Comparison of ENCODE assay signal across 9 cellular contexts in genomic region chr9:115209601-115210306, GRCh38.
A peak's percentile ranks its signal among the peaks of the same experiment; 100 is the strongest.
DNase-seq lines count a peak whose midpoint lies in the region; ATAC-seq and TF ChIP-seq lines count a peak whose summit lies in the region.
"Had no signal": no experiment of that assay in that cellular context is flagged by ENCODE, and none has a peak within 500 bp of the region (broad histone marks: within the 10 kb centered on the region; RNA-seq: fewer than 3 reads in every experiment).

No MANE protein-coding gene starts in this region.

- H3K18ac ChIP-seq in mesenchymal stem cell (ENCODE audit: low read depth in 1 of 2, low read length in 2 of 2), result no peak overlapping the region

- H3K4me2 ChIP-seq in mesenchymal stem cell (ENCODE audit: low read length, poor library complexity, severe bottlenecking), result no peak overlapping the region

- no peaks in the 10 kb centered on the region for H3K36me3 Mint-ChIP-seq in activated naive CD4-positive, alpha-beta T cell treated with anti-CD3 and anti-CD28 coated beads for 36 hours (ENCODE audit: low read depth)
- H3K36me3 Mint-ChIP-seq in T-helper 17 cell (ENCODE audit: low read depth), result no peaks in the 10 kb centered on the region
- H3K36me3 Mint-ChIP-seq in stimulated activated effector memory CD8-positive, alpha-beta T cell treated with anti-CD3 and anti-CD28 coated beads, Interleukin-12 subunit alpha, Interleukin-12 subunit beta, amount 100 ng/mL, for 72 hours, result no peaks in the 10 kb centered on the region

- CTCF ChIA-PET in activated naive CD4-positive, alpha-beta T cell treated with anti-CD3 and anti-CD28 coated beads for 36 hours (lab: Charles Lee), result no interaction called here

- no peak for TF ChIP-seq CTCF in uterus (IDR thresholded peaks at IDR 0.05)

- H3K9ac ChIP-seq in mesenchymal stem cell (ENCODE audit: low read length), result no peak overlapping the region

- no peak overlapping the region for H2BK120ac ChIP-seq in mesenchymal stem cell (ENCODE audit: low read depth, low read length)

- H3K27me3 ChIP-seq in uterus (no peaks in the 10 kb centered on the region), mesenchymal stem cell (ENCODE audit: control insufficient read depth in 1 of 2, insufficient read depth in 1 of 2, low read length in 2 of 2) (no peaks in the 10 kb centered on the region)

- H3K9me3 ChIP-seq in T-helper 17 cell (ENCODE audit: control insufficient read depth, low read length, poor library complexity, severe bottlenecking) (no peaks in the 10 kb centered on the region), uterus (no peaks in the 10 kb centered on the region), mesenchymal stem cell (ENCODE audit: control insufficient read depth, low read length) (no peaks in the 10 kb centered on the region)

- peaks cover 15% of the 10 kb centered on the region for H3K4me1 Mint-ChIP-seq in activated naive CD4-positive, alpha-beta T cell treated with anti-CD3 and anti-CD28 coated beads for 36 hours (ENCODE audit: low read depth)
- no peaks in the 10 kb centered on the region for H3K4me1 Mint-ChIP-seq in T-helper 17 cell
- peaks cover 18% of the 10 kb centered on the region for H3K4me1 Mint-ChIP-seq in stimulated activated effector memory CD8-positive, alpha-beta T cell treated with anti-CD3 and anti-CD28 coated beads, Interleukin-12 subunit alpha, Interleukin-12 subunit beta, amount 100 ng/mL, for 72 hours

- no peak overlapping the region for H3K23ac ChIP-seq in mesenchymal stem cell (ENCODE audit: low read length in 2 of 2)

- no peaks in the 10 kb centered on the region for H3K9me3 Mint-ChIP-seq in activated naive CD4-positive, alpha-beta T cell treated with anti-CD3 and anti-CD28 coated beads for 36 hours
- H3K9me3 Mint-ChIP-seq in stimulated activated effector memory CD8-positive, alpha-beta T cell treated with anti-CD3 and anti-CD28 coated beads, Interleukin-12 subunit alpha, Interleukin-12 subunit beta, amount 100 ng/mL, for 72 hours, result no peaks in the 10 kb centered on the region
- H3K9me3 Mint-ChIP-seq: dendritic cell treated with granulocyte-macrophage colony-stimulating factor and Interleukin-4, amounts not matched to agents 40 ng/mL and 50 ng/mL, for 4 days had no signal

- H2AK5ac ChIP-seq in mesenchymal stem cell (ENCODE audit: low read length, severe bottlenecking), result no peak overlapping the region

- ATAC-seq in HG02852 (IDR thresholded peaks at IDR 0.05; ENCODE audit: unreplicated experiment), result peak; percentile 58
- no peak for ATAC-seq in T-helper 17 cell
- ATAC-seq in stimulated activated effector memory CD8-positive, alpha-beta T cell treated with anti-CD3 and anti-CD28 coated beads, Interleukin-12 subunit alpha, Interleukin-12 subunit beta, amount 100 ng/mL, for 72 hours, result peak; percentile 94

- H3K27ac ChIP-seq in uterus (peak overlapping the region in 1 of 2 donors; percentile 49), mesenchymal stem cell (ENCODE audit: low read length, poor library complexity, severe bottlenecking) (no peak overlapping the region)

- H3K4ac ChIP-seq in mesenchymal stem cell (ENCODE audit: low read depth in 1 of 2, low read length in 2 of 2), result no peak overlapping the region

- peaks cover 31% of the 10 kb centered on the region for H3K27me3 Mint-ChIP-seq in activated naive CD4-positive, alpha-beta T cell treated with anti-CD3 and anti-CD28 coated beads for 36 hours (ENCODE audit: low read depth)
- peaks cover 88% of the 10 kb centered on the region for H3K27me3 Mint-ChIP-seq in T-helper 17 cell

- H3K36me3 ChIP-seq in uterus (no peaks in the 10 kb centered on the region), mesenchymal stem cell (ENCODE audit: control insufficient read depth in 1 of 2, insufficient read depth in 2 of 2, low read depth in 1 of 2, low read length in 2 of 2) (no peaks in the 10 kb centered on the region)

- H3K4me3 ChIP-seq in uterus, result no peak overlapping the region
- no peak overlapping the region for H3K4me3 ChIP-seq in mesenchymal stem cell (ENCODE audit: insufficient read depth in 1 of 2, low read depth in 1 of 2, low read length in 2 of 2)

- no peak for TF ChIP-seq POLR2A in uterus (IDR thresholded peaks at IDR 0.05)

- no peak overlapping the region for H4K91ac ChIP-seq in mesenchymal stem cell (ENCODE audit: low read length)

- DNase-seq in activated naive CD4-positive, alpha-beta T cell treated with anti-CD3 and anti-CD28 coated beads for 36 hours, result peak; percentile 39
- DNase-seq in activated naive CD4-positive, alpha-beta T cell (lab: John Stamatoyannopoulos, UW), result no peak
- DNase-seq in T-helper 17 cell, result no peak
- no peak for DNase-seq in stimulated activated effector memory CD8-positive, alpha-beta T cell treated with anti-CD3 and anti-CD28 coated beads, Interleukin-12 subunit alpha, Interleukin-12 subunit beta, amount 100 ng/mL, for 72 hours (ENCODE audit: low spot score in 2 of 2)
- DNase-seq in uterus, result no peak
- no peak for DNase-seq in mesenchymal stem cell
- DNase-seq in NCI-H524 (lab: John Stamatoyannopoulos, UW), result no peak

- WGBS in mesenchymal stem cell, result 33% methylated on average over 2 of the region's 2 CpGs

- no peak overlapping the region for H2BK5ac ChIP-seq in mesenchymal stem cell (ENCODE audit: low read depth, low read length, poor library complexity, severe bottlenecking)

- intact Hi-C loops in activated naive CD4-positive, alpha-beta T cell treated with anti-CD3 and anti-CD28 coated beads for 36 hours (cut with micrococcal nuclease), result loop anchor here (2.0 to 10.0 kb wide), 4 partner anchors 172 to 513 kb away; no protein-coding TSS in a partner anchor
- intact Hi-C loops in uterus (cut with DNase I; ENCODE audit: low total_unique reads), result no loop called here

- no peak overlapping the region for H3K14ac ChIP-seq in mesenchymal stem cell (ENCODE audit: low read length in 2 of 2)

- no peak overlapping the region for H2BK15ac ChIP-seq in mesenchymal stem cell (ENCODE audit: low read depth, poor library complexity, severe bottlenecking)

- no peak overlapping the region for H2AFZ ChIP-seq in mesenchymal stem cell (ENCODE audit: low read depth, low read length)

- H3K27ac Mint-ChIP-seq in activated naive CD4-positive, alpha-beta T cell treated with anti-CD3 and anti-CD28 coated beads for 36 hours, result no peak overlapping the region
- no peak overlapping the region for H3K27ac Mint-ChIP-seq in T-helper 17 cell
- peak overlapping the region; percentile 33 for H3K27ac Mint-ChIP-seq in stimulated activated effector memory CD8-positive, alpha-beta T cell treated with anti-CD3 and anti-CD28 coated beads, Interleukin-12 subunit alpha, Interleukin-12 subunit beta, amount 100 ng/mL, for 72 hours
- H3K27ac Mint-ChIP-seq: dendritic cell treated with granulocyte-macrophage colony-stimulating factor and Interleukin-4, amounts not matched to agents 40 ng/mL and 50 ng/mL, for 4 days had no signal

- no peaks in the 10 kb centered on the region for H3K79me1 ChIP-seq in mesenchymal stem cell (replicated peaks; ENCODE audit: low read length, poor library complexity, severe bottlenecking)

- H3K4me1 ChIP-seq in uterus (peaks cover 0 to 7% of the 10 kb centered on the region in 2 donors), mesenchymal stem cell (ENCODE audit: control insufficient read depth, insufficient read depth, low read depth, low read length) (no peaks in the 10 kb centered on the region)

- no peak overlapping the region for H2BK12ac ChIP-seq in mesenchymal stem cell (ENCODE audit: low read length in 2 of 2)

- H4K8ac ChIP-seq in mesenchymal stem cell (ENCODE audit: low read length), result no peak overlapping the region

- H3K4me3 Mint-ChIP-seq in activated naive CD4-positive, alpha-beta T cell treated with anti-CD3 and anti-CD28 coated beads for 36 hours, result no peak overlapping the region
- peak overlapping the region; percentile 53 for H3K4me3 Mint-ChIP-seq in T-helper 17 cell
- H3K4me3 Mint-ChIP-seq in stimulated activated effector memory CD8-positive, alpha-beta T cell treated with anti-CD3 and anti-CD28 coated beads, Interleukin-12 subunit alpha, Interleukin-12 subunit beta, amount 100 ng/mL, for 72 hours, result no peak overlapping the region
- H3K4me3 Mint-ChIP-seq: dendritic cell treated with granulocyte-macrophage colony-stimulating factor and Interleukin-4, amounts not matched to agents 40 ng/mL and 50 ng/mL, for 4 days had no signal
